13 cellular contexts compared by ENCODE assay signal in the genomic region with DNA sequence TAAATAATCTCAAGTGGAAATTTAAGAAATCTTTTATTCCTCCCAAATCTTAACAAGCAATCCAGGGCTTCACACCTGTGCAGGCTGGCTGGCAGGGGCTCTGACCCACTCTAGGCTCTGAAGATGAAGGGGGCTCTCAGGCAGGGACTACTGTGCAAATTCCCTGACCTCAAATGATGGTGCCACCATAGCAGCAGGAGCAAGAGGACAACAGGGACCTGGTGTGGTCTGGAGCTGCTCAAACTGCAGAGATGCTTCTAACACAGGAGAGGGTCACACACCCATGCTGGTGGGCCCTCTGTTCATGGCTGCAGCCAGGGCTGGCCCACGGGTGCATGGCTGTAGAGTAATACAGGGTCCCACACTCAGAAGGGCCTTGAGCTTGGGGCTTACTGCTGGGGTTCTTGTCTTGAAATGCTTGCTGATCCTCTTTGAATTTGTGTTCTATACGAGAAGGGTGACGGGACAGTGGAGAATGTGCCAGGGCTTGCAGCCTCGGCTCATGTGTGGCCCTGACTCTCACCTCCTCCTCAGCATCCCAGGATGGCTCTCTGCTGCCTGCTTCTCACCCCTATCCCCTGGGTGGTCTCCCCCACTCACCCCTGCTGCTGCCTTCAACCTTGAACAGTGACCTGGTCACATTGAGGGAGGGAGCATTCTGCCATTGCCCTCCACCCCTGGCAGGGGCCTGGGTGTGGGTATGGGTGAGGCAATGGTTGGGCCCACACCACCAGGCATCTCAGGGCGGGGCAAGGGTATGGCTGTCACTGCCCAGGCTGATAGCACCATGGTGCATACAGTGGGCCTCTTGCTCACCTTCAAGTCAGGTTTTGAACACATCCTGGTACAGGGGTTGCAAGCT.
A peak's percentile ranks its signal among the peaks of the same experiment; 100 is the strongest.
DNase-seq lines count a peak whose midpoint lies in the region; ATAC-seq and TF ChIP-seq lines count a peak whose summit lies in the region.
"Had no signal": no experiment of that assay in that cellular context is flagged by ENCODE, and none has a peak within 500 bp of the region (broad histone marks: within the 10 kb centered on the region; RNA-seq: fewer than 3 reads in every experiment).

No MANE protein-coding gene starts in this region.

- intact Hi-C loops in esophagus muscularis mucosa (cut with DNase I) = loop anchor here (5.0 kb wide), 1 partner anchor 452 kb away; no protein-coding TSS in a partner anchor

- CTCF ChIA-PET in AG04450 (lab: Charles Lee) (interaction anchor here (0.7 to 2.3 kb wide), 4 partner anchors 11 to 524 kb away, joined by 3 to 10 read pairs (median 4); no protein-coding TSS in a partner anchor), HEK293 (lab: Yijun Ruan, JAX) (interaction anchor here (0.5 to 5.4 kb wide), 15 partner anchors 8 to 524 kb away, joined by 3 to 45 read pairs (median 4); no protein-coding TSS in a partner anchor)

- H3K4me1 ChIP-seq in HEK293 (ENCODE audit: control insufficient read depth, insufficient read depth, low read length) (no peaks in the 10 kb centered on the region), esophagus muscularis mucosa (peaks cover 0 to 5% (median 0%) of the 10 kb centered on the region in 4 donors)

- H3K27ac ChIP-seq in AG04450 (ENCODE audit: low read depth, low read length) (peak overlapping the region; percentile 21), HEK293 (ENCODE audit: extremely low read depth, low read depth, low read length) (no peak overlapping the region), esophagus muscularis mucosa (replicated peaks in 1 of 4) (no peak overlapping the region), substantia nigra (ENCODE audit: low read depth, low read length, poor library complexity, severe bottlenecking) (no peak overlapping the region)
- H3K27ac ChIP-seq: A549 had no signal

- 95% methylated on average over 4 of the region's 5 CpGs for WGBS in esophagus muscularis mucosa

- H3K27me3 ChIP-seq in AG04450 (ENCODE audit: control insufficient read depth, insufficient read depth, low read length) (no peaks in the 10 kb centered on the region), esophagus muscularis mucosa (peaks cover 0 to 11% (median 0%) of the 10 kb centered on the region in 4 donors)

- no peak for DNase-seq in AG04450 (ENCODE audit: low read depth, low spot score)
- peak; percentile 88 for DNase-seq in esophagus muscularis mucosa (ENCODE audit: extremely low spot score)
- DNase-seq in type B pancreatic cell (ENCODE audit: extremely low spot score, unreplicated experiment) = peak; percentile 59
- DNase-seq in substantia nigra (lab: John Stamatoyannopoulos, UW) = no peak
- DNase-seq in retina = no peak
- DNase-seq: GDM1 had no signal

- H3K27ac Mint-ChIP-seq in type B pancreatic cell = no peak overlapping the region
- H3K27ac Mint-ChIP-seq: CD8-positive, alpha-beta T cell; GM23338; H9 had no signal

- H3K9me3 ChIP-seq in AG04450 (ENCODE audit: control insufficient read depth, insufficient read depth, low read length) (no peaks in the 10 kb centered on the region), HEK293 (ENCODE audit: control insufficient read depth, insufficient read depth, low read depth, low read length) (no peaks in the 10 kb centered on the region), esophagus muscularis mucosa (no peaks in the 10 kb centered on the region)

- peaks cover 14% of the 10 kb centered on the region for H3K4me1 Mint-ChIP-seq in type B pancreatic cell (ENCODE audit: unreplicated experiment)

- TF ChIP-seq EP300 in esophagus muscularis mucosa (IDR thresholded peaks at IDR 0.05) = no peak

- H3K4me3 ChIP-seq in AG04450 (ENCODE audit: low read depth, low read length) = no peak overlapping the region
- H3K4me3 ChIP-seq in HEK293 (ENCODE audit: low read depth, low read length) = no peak overlapping the region
- no peak overlapping the region for H3K4me3 ChIP-seq in esophagus muscularis mucosa
- H3K4me3 ChIP-seq: A549, GM23338 had no signal

- no peak for TF ChIP-seq POLR2A in esophagus muscularis mucosa (IDR thresholded peaks at IDR 0.05; ENCODE audit: low read depth)

- TF ChIP-seq CTCF in AG04450 (IDR thresholded peaks at IDR 0.05; ENCODE audit: low read depth, low read length) = no peak
- no peak for TF ChIP-seq CTCF in HEK293 (tag by site-specific recombination; IDR thresholded peaks at IDR 0.05)
- no peak for TF ChIP-seq CTCF in esophagus muscularis mucosa (IDR thresholded peaks at IDR 0.05)
- TF ChIP-seq CTCF in type B pancreatic cell (conservative IDR thresholded peaks at IDR 0.05) = no peak

- POLR2A ChIA-PET in AG04450 (lab: Yijun Ruan, JAX) (no interaction called here), HEK293 (lab: Yijun Ruan, JAX) (no interaction called here)

- peaks cover 16% of the 10 kb centered on the region for H3K27me3 Mint-ChIP-seq in type B pancreatic cell

- H3K9me3 Mint-ChIP-seq in type B pancreatic cell = no peaks in the 10 kb centered on the region
- H3K9me3 Mint-ChIP-seq: CD14-positive monocyte; CD8-positive, alpha-beta T cell; GM23338 had no signal

- no peak for ATAC-seq in HG02938 (IDR thresholded peaks at IDR 0.05; ENCODE audit: unreplicated experiment)
- ATAC-seq: CD8-positive, alpha-beta T cell had no signal

- H3K36me3 ChIP-seq in HEK293 (ENCODE audit: control insufficient read depth in 2 of 2, insufficient read depth in 1 of 2, low read length in 2 of 2) (no peaks in the 10 kb centered on the region), esophagus muscularis mucosa (no peaks in the 10 kb centered on the region)

- H3K36me3 Mint-ChIP-seq in type B pancreatic cell = peaks cover 6% of the 10 kb centered on the region
- H3K36me3 Mint-ChIP-seq: CD14-positive monocyte; CD8-positive, alpha-beta T cell had no signal

- H3K4me3 Mint-ChIP-seq in type B pancreatic cell = no peak overlapping the region
- H3K4me3 Mint-ChIP-seq: CD14-positive monocyte; CD8-positive, alpha-beta T cell; GM23338; H9 had no signal

TF ChIP-seq in HEK293, 187 proteins besides CTCF, POLR2A, EP300 and RAD21:
- no peak for TF ChIP-seq ZNF10 (tag by site-specific recombination; IDR thresholded peaks at IDR 0.05)
- 0 out of 2 replicates have a peak, but pooled peaks have one; percentile 42 for TF ChIP-seq KLF1 (tag by site-specific recombination; IDR thresholded peaks at IDR 0.05)
- TF ChIP-seq, protein P1, sequence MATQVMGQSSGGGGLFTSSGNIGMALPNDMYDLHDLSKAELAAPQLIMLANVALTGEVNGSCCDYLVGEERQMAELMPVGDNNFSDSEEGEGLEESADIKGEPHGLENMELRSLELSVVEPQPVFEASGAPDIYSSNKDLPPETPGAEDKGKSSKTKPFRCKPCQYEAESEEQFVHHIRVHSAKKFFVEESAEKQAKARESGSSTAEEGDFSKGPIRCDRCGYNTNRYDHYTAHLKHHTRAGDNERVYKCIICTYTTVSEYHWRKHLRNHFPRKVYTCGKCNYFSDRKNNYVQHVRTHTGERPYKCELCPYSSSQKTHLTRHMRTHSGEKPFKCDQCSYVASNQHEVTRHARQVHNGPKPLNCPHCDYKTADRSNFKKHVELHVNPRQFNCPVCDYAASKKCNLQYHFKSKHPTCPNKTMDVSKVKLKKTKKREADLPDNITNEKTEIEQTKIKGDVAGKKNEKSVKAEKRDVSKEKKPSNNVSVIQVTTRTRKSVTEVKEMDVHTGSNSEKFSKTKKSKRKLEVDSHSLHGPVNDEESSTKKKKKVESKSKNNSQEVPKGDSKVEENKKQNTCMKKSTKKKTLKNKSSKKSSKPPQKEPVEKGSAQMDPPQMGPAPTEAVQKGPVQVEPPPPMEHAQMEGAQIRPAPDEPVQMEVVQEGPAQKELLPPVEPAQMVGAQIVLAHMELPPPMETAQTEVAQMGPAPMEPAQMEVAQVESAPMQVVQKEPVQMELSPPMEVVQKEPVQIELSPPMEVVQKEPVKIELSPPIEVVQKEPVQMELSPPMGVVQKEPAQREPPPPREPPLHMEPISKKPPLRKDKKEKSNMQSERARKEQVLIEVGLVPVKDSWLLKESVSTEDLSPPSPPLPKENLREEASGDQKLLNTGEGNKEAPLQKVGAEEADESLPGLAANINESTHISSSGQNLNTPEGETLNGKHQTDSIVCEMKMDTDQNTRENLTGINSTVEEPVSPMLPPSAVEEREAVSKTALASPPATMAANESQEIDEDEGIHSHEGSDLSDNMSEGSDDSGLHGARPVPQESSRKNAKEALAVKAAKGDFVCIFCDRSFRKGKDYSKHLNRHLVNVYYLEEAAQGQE (tag by site-specific recombination; IDR thresholded peaks at IDR 0.05) = no peak

Comparison
In these comparisons a context has a peak if more than half of its experiments do, and no peak if none do; other contexts are left out.
1. DNase-seq: peak in esophagus muscularis mucosa (single experiment) and type B pancreatic cell (single experiment); none in AG04450 (single experiment), substantia nigra (0 of 49) and retina (single experiment).